In the genomic region with DNA sequence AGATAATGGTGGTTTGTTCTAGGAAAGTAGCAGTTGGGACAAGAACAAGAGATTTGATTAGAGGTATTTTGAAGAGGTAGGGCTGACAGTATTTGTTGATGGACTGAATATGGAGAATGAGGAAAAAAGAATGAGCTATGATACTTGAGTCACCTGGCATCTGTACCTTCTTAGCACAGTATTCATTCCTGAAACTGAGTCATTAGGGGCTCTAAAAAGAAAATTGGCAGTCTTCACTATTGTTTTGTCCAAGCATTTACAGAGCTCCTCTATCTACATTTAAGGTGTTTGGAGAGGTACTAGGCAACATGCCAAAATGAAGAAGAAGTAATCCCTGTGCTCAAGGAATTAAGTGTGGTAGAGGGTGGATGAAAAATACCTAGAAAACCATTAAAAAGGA, we compare ENCODE assay signal across 21 cellular contexts.
DNase-seq lines count a peak whose midpoint lies in the region; ATAC-seq and TF ChIP-seq lines count a peak whose summit lies in the region.
"Had no signal": no experiment of that assay in that cellular context is flagged by ENCODE, and none has a peak within 500 bp of the region (broad histone marks: within the 10 kb centered on the region; RNA-seq: fewer than 3 reads in every experiment).

No MANE protein-coding gene starts in this region.

- TF ChIP-seq CTCF in left ventricle myocardium inferior (IDR thresholded peaks at IDR 0.05; ENCODE audit: borderline replicate concordance) (no peak), osteoblast (IDR thresholded peaks at IDR 0.05; ENCODE audit: extremely low read depth, low read depth, low read length) (no peak)

- ATAC-seq in left ventricle myocardium superior (no peak), GM18907 (IDR thresholded peaks at IDR 0.05; ENCODE audit: unreplicated experiment) (no peak)

- no peaks in the 10 kb centered on the region for H3K27me3 ChIP-seq in left ventricle myocardium inferior (ENCODE audit: low read depth)
- no peaks in the 10 kb centered on the region for H3K27me3 ChIP-seq in osteoblast (ENCODE audit: insufficient read depth, low read length)
- H3K27me3 ChIP-seq in H7 (ENCODE audit: control insufficient read depth, insufficient read depth, low read length): no peaks in the 10 kb centered on the region

- intact Hi-C loops in left ventricle myocardium inferior (cut with micrococcal nuclease): no loop called here
- intact Hi-C loops in left ventricle myocardium superior (cut with micrococcal nuclease): no loop called here

- H3K4me2 ChIP-seq in osteoblast (ENCODE audit: insufficient read depth, low read length): no peak overlapping the region

- no peak for DNase-seq in left ventricle myocardium inferior
- no peak for DNase-seq in left ventricle myocardium superior
- DNase-seq in dermis blood vessel endothelial cell: peak; percentile 27
- peak; percentile 75 for DNase-seq in kidney tubule cell (ENCODE audit: low spot score)
- DNase-seq in activated CD4-positive, alpha-beta T cell treated with anti-CD3 and anti-CD28 coated beads for 1 hour: no peak
- no peak for DNase-seq in osteoblast (ENCODE audit: insufficient read length, low spot score, missing footprints)
- DNase-seq in H7: no peak
- DNase-seq: 8988T; Caco-2; CD4-positive, alpha-beta T cell; H9; Karpas-422; NCI-H1092 treated with DMSO at 0.1 percent for 48 hours; NCI-H146; NCI-H2029 treated with DMSO at 0.1 percent for 48 hours; NCI-H446 treated with DMSO at 0.1 percent for 48 hours; NCI-H69; NK-92 treated with Interleukin-12 subunit alpha and Interleukin-12 subunit beta, amount 100 ng/mL, for 24 hours; SIG-M5 had no signal

- no peaks in the 10 kb centered on the region for H3K79me2 ChIP-seq in osteoblast (ENCODE audit: insufficient read depth, low read length)

- peaks cover 22% of the 10 kb centered on the region for H3K4me1 ChIP-seq in left ventricle myocardium inferior
- no peaks in the 10 kb centered on the region for H3K4me1 ChIP-seq in osteoblast (ENCODE audit: insufficient read depth, low read length)
- H3K4me1 ChIP-seq: Caco-2 had no signal

- no peaks in the 10 kb centered on the region for H3K36me3 ChIP-seq in left ventricle myocardium inferior
- no peaks in the 10 kb centered on the region for H3K36me3 ChIP-seq in osteoblast (ENCODE audit: insufficient read depth, low read length)
- no peaks in the 10 kb centered on the region for H3K36me3 ChIP-seq in H7 (replicated peaks; ENCODE audit: control insufficient read depth, insufficient read depth, low read length)

- H3K27ac ChIP-seq in left ventricle myocardium inferior (replicated peaks) (peak overlapping the region; percentile 67), osteoblast (ENCODE audit: low read depth, low read length) (no peak overlapping the region)
- H3K27ac ChIP-seq: HL-60 had no signal

- H3K4me3 ChIP-seq in left ventricle myocardium inferior (no peak overlapping the region), osteoblast (ENCODE audit: insufficient read depth, low read length) (no peak overlapping the region), H7 (ENCODE audit: insufficient read depth, low read depth, low read length) (no peak overlapping the region)

- no peaks in the 10 kb centered on the region for H4K20me1 ChIP-seq in osteoblast (ENCODE audit: insufficient read depth, low read length)

- no peak overlapping the region for H2AFZ ChIP-seq in osteoblast (ENCODE audit: low read length)

- H3K9me3 ChIP-seq in left ventricle myocardium inferior (replicated peaks) (no peaks in the 10 kb centered on the region), osteoblast (ENCODE audit: low read depth, low read length) (no peaks in the 10 kb centered on the region)
- H3K9me3 ChIP-seq: Caco-2 had no signal

Comparison
In these comparisons a context has a peak if more than half of its experiments do, and no peak if none do; other contexts are left out.
1. DNase-seq: peak in dermis blood vessel endothelial cell (single experiment) and kidney tubule cell (single experiment); none in left ventricle myocardium inferior (single experiment), left ventricle myocardium superior (single experiment), activated CD4-positive, alpha-beta T cell treated with anti-CD3 and anti-CD28 coated beads for 1 hour (single experiment), osteoblast (single experiment) and H7 (single experiment).